ENCODE assay signal across 15 cellular contexts in genomic region chr18:7844418-7844817, GRCh38.
"Had no signal": no experiment of that assay in that cellular context is flagged by ENCODE, and none has a peak within 500 bp of the region (broad histone marks: within the 10 kb centered on the region; RNA-seq: fewer than 3 reads in every experiment).

No MANE protein-coding gene starts in this region.

- H3K36me3 ChIP-seq: brain microvascular endothelial cell, thyroid gland had no signal

- H3K9me3 ChIP-seq: thyroid gland had no signal

- H3K27me3 ChIP-seq: brain microvascular endothelial cell, thyroid gland had no signal

- H3K4me3 ChIP-seq: coronary artery, mucosa of descending colon, thyroid gland had no signal

- DNase-seq: activated CD4-positive, alpha-beta T cell treated with anti-CD3 and anti-CD28 coated beads, Interleukin-2, amount 10 ng/mL, durations not matched to agents 24 days and 14 days; activated CD8-positive, alpha-beta T cell treated with anti-CD3 and anti-CD28 coated beads for 36 hours; activated naive CD4-positive, alpha-beta T cell treated with Interleukin-2 at 50 U/mL for 16 hours; activated T-cell treated with anti-CD3 and anti-CD28 coated beads, Interleukin-2, amount 50 U/mL, for 24 hours; anterior cingulate cortex; brain microvascular endothelial cell; hypothalamus; kidney glomerular epithelial cell; left ventricle myocardium superior; mucosa of descending colon; naive B cell; stimulated activated naive CD4-positive, alpha-beta T cell treated with Interleukin-2 at 50 U/mL for 16 hours; T1000; thyroid gland had no signal

- H3K27ac ChIP-seq: brain microvascular endothelial cell, coronary artery, thyroid gland had no signal
